ENCODE assay signal across 14 cellular contexts in the genomic region with DNA sequence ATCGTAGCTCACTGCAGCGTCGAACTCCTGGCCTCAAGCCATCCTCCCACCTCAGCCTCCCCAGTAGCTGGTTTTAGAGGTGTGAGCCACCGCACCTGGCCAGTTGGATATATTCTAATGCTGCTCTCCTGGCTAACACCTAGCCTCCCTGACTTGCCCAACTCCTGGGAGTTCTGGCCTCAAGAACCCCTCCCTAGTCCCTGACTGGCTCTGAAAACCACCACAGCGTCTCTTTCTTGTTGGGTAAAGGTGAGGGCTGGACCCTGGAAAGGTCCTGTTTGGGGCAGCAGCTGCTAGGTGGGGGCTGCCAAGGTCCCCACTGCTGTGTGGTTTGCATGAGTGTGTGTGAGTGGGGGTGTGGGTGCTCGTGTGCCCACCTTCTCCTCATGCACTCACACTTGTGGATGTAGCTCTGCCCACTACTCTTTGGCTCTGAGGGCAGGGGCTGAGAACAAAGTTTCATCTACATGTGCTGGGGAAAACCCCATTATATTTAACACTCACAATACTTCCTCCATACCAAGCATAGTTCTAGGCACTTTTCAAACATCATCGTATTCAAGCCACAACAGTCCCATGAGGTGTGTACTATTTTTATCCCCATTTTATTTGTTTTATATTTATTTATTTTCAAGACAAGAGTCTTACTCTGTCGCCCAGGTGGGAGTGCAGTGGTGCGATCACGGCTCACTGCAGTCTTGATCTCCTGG. TPM values are rescaled to one million over a fixed set of nuclear protein-coding genes. Genes with fewer than 3 reads are reported as not detected.
"Had no signal": no experiment of that assay in that cellular context is flagged by ENCODE, and none has a peak within 500 bp of the region (broad histone marks: within the 10 kb centered on the region; RNA-seq: fewer than 3 reads in every experiment).

No MANE protein-coding gene starts in this region.

- H3K9me3 Mint-ChIP-seq: activated CD4-positive, alpha-beta memory T cell treated with anti-CD3 and anti-CD28 coated beads for 36 hours; immature natural killer cell; T-helper 2 cell treated with Interferon-gamma antibody and Interleukin-4, amounts not matched to agents 5 μg/mL and 100 μg/mL, for 36 hours had no signal

- H3K4me1 Mint-ChIP-seq: immature natural killer cell had no signal

- H3K27me3 ChIP-seq: dorsolateral prefrontal cortex, ovary, thyroid gland had no signal

- H3K9me3 ChIP-seq: thyroid gland had no signal

- H3K4me3 Mint-ChIP-seq: activated CD4-positive, alpha-beta memory T cell treated with anti-CD3 and anti-CD28 coated beads for 36 hours; immature natural killer cell; nephron progenitor cell; T-helper 2 cell treated with Interferon-gamma antibody and Interleukin-4, amounts not matched to agents 5 μg/mL and 100 μg/mL, for 36 hours had no signal

- DNase-seq: activated CD4-positive, alpha-beta memory T cell treated with anti-CD3 and anti-CD28 coated beads for 36 hours; activated T-cell treated with anti-CD3 and anti-CD28 coated beads, Interleukin-2, amount 50 U/mL, for 48 hours; aorta; dorsolateral prefrontal cortex; immature natural killer cell; left cardiac atrium; mammary epithelial cell; nephron progenitor cell; ovary; stimulated activated CD4-positive, alpha-beta T cell treated with anti-CD3 and anti-CD28 coated beads, Interleukin-15, amount 100 ng/mL, for 24 hours; stimulated activated CD4-positive, alpha-beta T cell treated with anti-CD3 and anti-CD28 coated beads, Interleukin-4, amount 100 ng/mL, for 24 hours; thyroid gland had no signal

- H3K4me1 ChIP-seq: thyroid gland had no signal

- H3K27me3 Mint-ChIP-seq: activated CD4-positive, alpha-beta memory T cell treated with anti-CD3 and anti-CD28 coated beads for 36 hours had no signal

- H3K36me3 Mint-ChIP-seq: activated CD4-positive, alpha-beta memory T cell treated with anti-CD3 and anti-CD28 coated beads for 36 hours had no signal

- H3K36me3 ChIP-seq: ovary, thyroid gland had no signal

- H3K27ac Mint-ChIP-seq: activated CD4-positive, alpha-beta memory T cell treated with anti-CD3 and anti-CD28 coated beads for 36 hours; immature natural killer cell; nephron progenitor cell; T-helper 2 cell treated with Interferon-gamma antibody and Interleukin-4, amounts not matched to agents 5 μg/mL and 100 μg/mL, for 36 hours had no signal

- H3K27ac ChIP-seq: dorsolateral prefrontal cortex, ovary, thyroid gland had no signal

- H3K4me3 ChIP-seq: dorsolateral prefrontal cortex, ovary, thyroid gland had no signal

- ATAC-seq: left cardiac atrium had no signal

RNA-seq across cellular contexts. Expression of gene SPNS3, which starts 7.1 kb away (rescaled TPM):
- total RNA-seq: bronchial epithelial cell, mammary epithelial cell had no signal
